Comparison of ENCODE assay signal across 20 cellular contexts in genomic region chr12:3250034-3250433, GRCh38.
A peak's percentile ranks its signal among the peaks of the same experiment; 100 is the strongest.
DNase-seq lines count a peak whose midpoint lies in the region; ATAC-seq and TF ChIP-seq lines count a peak whose summit lies in the region.
"Had no signal": no experiment of that assay in that cellular context is flagged by ENCODE, and none has a peak within 500 bp of the region (broad histone marks: within the 10 kb centered on the region; RNA-seq: fewer than 3 reads in every experiment).

No MANE protein-coding gene starts in this region.

- POLR2A ChIA-PET in A673 (lab: Charles Lee; ENCODE audit: low non-redundant PET) = no interaction called here

- no peaks in the 10 kb centered on the region for H3K9me3 ChIP-seq in A673 (ENCODE audit: low read depth, low read length, poor library complexity, severe bottlenecking)
- H3K9me3 ChIP-seq in WERI-Rb-1 (ENCODE audit: severe bottlenecking) = peaks cover 5% of the 10 kb centered on the region
- H3K9me3 ChIP-seq in heart right ventricle = peaks cover 0 to 4% (median 0%) of the 10 kb centered on the region in 11 donors
- no peaks in the 10 kb centered on the region for H3K9me3 ChIP-seq in gastrocnemius medialis
- H3K9me3 ChIP-seq in SJCRH30 (replicated peaks) = no peaks in the 10 kb centered on the region
- H3K9me3 ChIP-seq in suprapubic skin = no peaks in the 10 kb centered on the region

- in situ Hi-C loops in gastrocnemius medialis (cut with MboI; ENCODE audit: low sequenced_read_pairs in 4 of 4) = no loop called here

- WGBS in heart right ventricle, 2 donors = 50 to 66% methylated on average over 6 of the region's 6 CpGs
- WGBS in suprapubic skin = 90% methylated on average over 6 of the region's 6 CpGs

- H3K27ac ChIP-seq in A673 (ENCODE audit: low read depth, low read length, poor library complexity, severe bottlenecking) = peak overlapping the region; percentile 73
- H3K27ac ChIP-seq in WERI-Rb-1 = peak overlapping the region; percentile 82
- peak overlapping the region; percentile 76 to 99 (median 89) for H3K27ac ChIP-seq in heart right ventricle
- H3K27ac ChIP-seq in gastrocnemius medialis = peak overlapping the region; percentile 90 to 97 (median 94)
- H3K27ac ChIP-seq in SJCRH30 = no peak overlapping the region
- no peak overlapping the region for H3K27ac ChIP-seq in suprapubic skin

- no peaks in the 10 kb centered on the region for H3K36me3 ChIP-seq in A673 (ENCODE audit: insufficient read depth, low read length, poor library complexity, severe bottlenecking)
- peaks cover 75% of the 10 kb centered on the region for H3K36me3 ChIP-seq in WERI-Rb-1
- H3K36me3 ChIP-seq in heart right ventricle = peaks cover 0 to 11% (median 0%) of the 10 kb centered on the region in 9 donors
- no peaks in the 10 kb centered on the region for H3K36me3 ChIP-seq in gastrocnemius medialis
- H3K36me3 ChIP-seq in SJCRH30 = peaks cover 50% of the 10 kb centered on the region
- H3K36me3 ChIP-seq in suprapubic skin = no peaks in the 10 kb centered on the region

- no peaks in the 10 kb centered on the region for H3K27me3 ChIP-seq in A673 (replicated peaks; ENCODE audit: insufficient read depth, low read depth, low read length, poor library complexity)
- no peaks in the 10 kb centered on the region for H3K27me3 ChIP-seq in WERI-Rb-1 (ENCODE audit: insufficient read depth, low read depth, severe bottlenecking)
- no peaks in the 10 kb centered on the region for H3K27me3 ChIP-seq in heart right ventricle
- no peaks in the 10 kb centered on the region for H3K27me3 ChIP-seq in gastrocnemius medialis
- no peaks in the 10 kb centered on the region for H3K27me3 ChIP-seq in SJCRH30
- H3K27me3 ChIP-seq in suprapubic skin = no peaks in the 10 kb centered on the region

- no TSS peak for BruUV-seq in A673 (replicated peaks; lab: Mats Ljungman, UMichigan)

- no peak for TF ChIP-seq CTCF in A673 (conservative IDR thresholded peaks at IDR 0.05; ENCODE audit: low read depth, low read length)
- TF ChIP-seq CTCF in WERI-Rb-1 (IDR thresholded peaks at IDR 0.05; ENCODE audit: low read depth, low read length) = no peak
- no peak for TF ChIP-seq CTCF in heart right ventricle (IDR thresholded peaks at IDR 0.05)
- TF ChIP-seq CTCF in gastrocnemius medialis (IDR thresholded peaks at IDR 0.05 in 4 of 5, conservative IDR thresholded peaks at IDR 0.05 in 1 of 5) = no peak
- no peak for TF ChIP-seq CTCF in suprapubic skin (IDR thresholded peaks at IDR 0.05)

- H3K4me1 ChIP-seq in A673 (ENCODE audit: insufficient read depth, low read length, poor library complexity, severe bottlenecking) (peaks cover 57% of the 10 kb centered on the region), heart right ventricle (peaks cover 72 to 100% (median 92%) of the 10 kb centered on the region in 9 donors), gastrocnemius medialis (peaks cover 66 to 84% of the 10 kb centered on the region in 2 donors), SJCRH30 (peaks cover 51% of the 10 kb centered on the region), suprapubic skin (peaks cover 22% of the 10 kb centered on the region)

- peak; percentile 16 to 72 (median 51) for ATAC-seq in heart right ventricle
- ATAC-seq in gastrocnemius medialis = peak in 1 of 2 donors; percentile 5

- DNase-seq in A673 (ENCODE audit: low spot score) (no peak), WERI-Rb-1 (no peak), heart right ventricle (peak in 1 of 2 donors; percentile 67), gastrocnemius medialis (no peak), SJCRH30 (no peak), suprapubic skin (ENCODE audit: low spot score in 2 of 2) (no peak)
- no peak for DNase-seq in activated CD4-positive, CD25-positive, alpha-beta regulatory T cell treated with anti-CD3 and anti-CD28 coated beads, Interleukin-2, amount 50 U/mL, for 72 hours
- no peak for DNase-seq in stimulated activated CD4-positive, alpha-beta T cell treated with anti-CD3 and anti-CD28 coated beads, Interleukin-15, amount 100 ng/mL, for 24 hours
- DNase-seq: ACHN; AML-193; CD4-positive, alpha-beta T cell; EL; H9; Kasumi-1; NCI-H1105; NCI-H1694; NCI-H2107; NCI-H345; NCI-H526; SIG-M5 had no signal

- CTCF ChIA-PET in A673 (lab: Charles Lee) = no interaction called here

- intact Hi-C loops in A673 (cut with micrococcal nuclease; ENCODE audit: unreplicated experiment) = no loop called here
- intact Hi-C loops in heart right ventricle (cut with DNase I) = loop anchor here in 2 of 10 donors (5.0 to 10.0 kb wide), 2 partner anchors 45 to 48 kb away; no protein-coding TSS in a partner anchor
- intact Hi-C loops in gastrocnemius medialis (cut with DNase I; ENCODE audit: low total_unique reads) = loop anchor here (5.0 to 10.0 kb wide), 3 partner anchors 248 to 455 kb away; partner anchors contain the start of genes FKBP4 and TULP3

- TF ChIP-seq EP300 in suprapubic skin (IDR thresholded peaks at IDR 0.05) = no peak

- H3K4me3 ChIP-seq in A673 (ENCODE audit: low read depth, low read length, poor library complexity, severe bottlenecking) = no peak overlapping the region
- H3K4me3 ChIP-seq in WERI-Rb-1 (ENCODE audit: low read depth, low read length) = no peak overlapping the region
- H3K4me3 ChIP-seq in heart right ventricle = no peak overlapping the region
- H3K4me3 ChIP-seq in gastrocnemius medialis = no peak overlapping the region
- H3K4me3 ChIP-seq in SJCRH30 = no peak overlapping the region
- H3K4me3 ChIP-seq in suprapubic skin = no peak overlapping the region

- TF ChIP-seq POLR2A in gastrocnemius medialis (IDR thresholded peaks at IDR 0.05) (no peak), suprapubic skin (IDR thresholded peaks at IDR 0.05) (no peak)

Comparison
In these comparisons a context has a peak if more than half of its experiments do, and no peak if none do; other contexts are left out.
1. H3K27ac ChIP-seq: peak in A673 (single experiment), WERI-Rb-1 (single experiment), heart right ventricle (10 of 10) and gastrocnemius medialis (4 of 4); none in SJCRH30 (single experiment) and suprapubic skin (single experiment).